ENCODE assay signal across 1 cellular context in genomic region chr17:76195281-76196096, GRCh38.
TF ChIP-seq lines count a peak whose summit lies in the region.

No MANE protein-coding gene starts in this region.

TF ChIP-seq in K562, 482 proteins besides CTCF, POLR2A, EP300 and RAD21 (continued from another document and continues in another):
- 0 out of 2 replicates have a peak, but pooled peaks have one; percentile 21 for TF ChIP-seq ADNP (tag; IDR thresholded peaks at IDR 0.05)
- no peak for TF ChIP-seq CHCHD3 (CRISPR knock-in tag; IDR thresholded peaks at IDR 0.05)
- no peak for TF ChIP-seq XRCC5 (IDR thresholded peaks at IDR 0.05; ENCODE audit: low read depth, low read length)
- TF ChIP-seq MGA (IDR thresholded peaks at IDR 0.05) = no peak
- no peak for TF ChIP-seq ZNF324 (CRISPR knock-in tag; IDR thresholded peaks at IDR 0.05)
- TF ChIP-seq PCBP1 (IDR thresholded peaks at IDR 0.05; ENCODE audit: low read depth, low read length, poor library complexity, severe bottlenecking) = no peak
- peak in 1 of 2 experiments; percentile 28; a peak in 1 of 4 replicates for TF ChIP-seq FOXK2 (conservative IDR thresholded peaks at IDR 0.05 in 1 of 2, IDR thresholded peaks at IDR 0.05 in 1 of 2; ENCODE audit: low read depth in 2 of 2)
- no peak for TF ChIP-seq XRCC3 (IDR thresholded peaks at IDR 0.05)
- TF ChIP-seq MLX (CRISPR knock-in tag; conservative IDR thresholded peaks at IDR 0.05) = no peak
- no peak for TF ChIP-seq NFYB (IDR thresholded peaks at IDR 0.05; ENCODE audit: extremely low read depth, insufficient read length)
- TF ChIP-seq ZNF3 (CRISPR knock-in tag; IDR thresholded peaks at IDR 0.05) = no peak
- TF ChIP-seq CBX2 (IDR thresholded peaks at IDR 0.05; ENCODE audit: insufficient read depth, low read length, poor library complexity, severe bottlenecking) = no peak
- no peak for TF ChIP-seq E2F5 (CRISPR knock-in tag; IDR thresholded peaks at IDR 0.05)
- no peak for TF ChIP-seq USF2 (CRISPR knock-in tag; IDR thresholded peaks at IDR 0.05)
- 0 out of 2 replicates have a peak, but pooled peaks have one; percentile 45 for TF ChIP-seq HMBOX1 (IDR thresholded peaks at IDR 0.05)
- TF ChIP-seq FOXA3 (CRISPR knock-in tag; conservative IDR thresholded peaks at IDR 0.05 in 1 of 2, IDR thresholded peaks at IDR 0.05 in 1 of 2) = no peak
- peak; percentile 78; the same call in 1 of the 2 replicates for TF ChIP-seq GATAD2B (IDR thresholded peaks at IDR 0.05; ENCODE audit: borderline replicate concordance)
- TF ChIP-seq CAMTA2 (CRISPR knock-in tag; conservative IDR thresholded peaks at IDR 0.05) = no peak
- no peak for TF ChIP-seq ZFX (CRISPR knock-in tag; IDR thresholded peaks at IDR 0.05)
- TF ChIP-seq SPI1 (IDR thresholded peaks at IDR 0.05; ENCODE audit: borderline replicate concordance, low read depth, low read length) = no peak
- TF ChIP-seq LCOR (CRISPR knock-in tag; IDR thresholded peaks at IDR 0.05) = no peak
- TF ChIP-seq PRPF4 (IDR thresholded peaks at IDR 0.05; ENCODE audit: insufficient read depth, low read depth, low read length, poor library complexity, severe bottlenecking) = no peak
- no peak for TF ChIP-seq HMG20B (CRISPR knock-in tag; IDR thresholded peaks at IDR 0.05)
- no peak for TF ChIP-seq FOXA1 (IDR thresholded peaks at IDR 0.05; ENCODE audit: borderline replicate concordance)
- peak in 1 of 2 experiments; percentile 25; a peak in 1 of 4 replicates for TF ChIP-seq MNT (conservative IDR thresholded peaks at IDR 0.05)
- TF ChIP-seq MAFF (IDR thresholded peaks at IDR 0.05; ENCODE audit: low read length) = peak; percentile 99
- no peak for TF ChIP-seq ZNF263 (CRISPR knock-in tag; IDR thresholded peaks at IDR 0.05; ENCODE audit: borderline replicate concordance)
- TF ChIP-seq AFF1 (IDR thresholded peaks at IDR 0.05; ENCODE audit: low read depth in 1 of 2, partially characterized antibody in 2 of 2) = no peak
- TF ChIP-seq THAP7 (CRISPR knock-in tag; IDR thresholded peaks at IDR 0.05) = no peak
- no peak for TF ChIP-seq ZNF717 (CRISPR knock-in tag; IDR thresholded peaks at IDR 0.05)
- TF ChIP-seq HDAC2 (IDR thresholded peaks at IDR 0.05) = 0 out of 2 replicates have a peak, but pooled peaks have one; percentile 26
- 0 out of 3 replicates have a peak, but pooled peaks of 1 of the 2 experiments have one; percentile 22 for TF ChIP-seq CBX3 (IDR thresholded peaks at IDR 0.05; ENCODE audit: borderline replicate concordance in 1 of 2, low read length in 2 of 2)
- TF ChIP-seq PPARD (CRISPR knock-in tag; IDR thresholded peaks at IDR 0.05) = no peak
- no peak for TF ChIP-seq DNMT1 (IDR thresholded peaks at IDR 0.05)
- no peak for TF ChIP-seq TSC22D4 (tag; IDR thresholded peaks at IDR 0.05)
- no peak for TF ChIP-seq SNIP1 (IDR thresholded peaks at IDR 0.05; ENCODE audit: low read depth)
- TF ChIP-seq MYC (IDR thresholded peaks at IDR 0.05; ENCODE audit: low read depth, low read length) = no peak
- no peak for TF ChIP-seq MYC (CRISPR knock-in tag; IDR thresholded peaks at IDR 0.05; ENCODE audit: borderline replicate concordance, low read depth)
- no peak for TF ChIP-seq RFX7 (CRISPR knock-in tag; IDR thresholded peaks at IDR 0.05)
- no peak for TF ChIP-seq RBM14 (IDR thresholded peaks at IDR 0.05; ENCODE audit: borderline replicate concordance, insufficient read depth, low read depth, low read length)
